1 cellular context compared by ENCODE assay signal in genomic region chr2:129318581-129319421, GRCh38.
TF ChIP-seq lines count a peak whose summit lies in the region.

No MANE protein-coding gene starts in this region.

TF ChIP-seq in K562, 482 proteins besides CTCF, POLR2A, EP300 and RAD21 (continued from another document):
- TF ChIP-seq BRD4 (IDR thresholded peaks at IDR 0.05) (no peak), JUN (IDR thresholded peaks at IDR 0.05; ENCODE audit: borderline replicate concordance, low read depth, low read length) (no peak), JUN (CRISPR knock-in tag; IDR thresholded peaks at IDR 0.05; ENCODE audit: borderline replicate concordance) (no peak), EP400 (IDR thresholded peaks at IDR 0.05) (no peak), ZBTB11 (CRISPR knock-in tag; IDR thresholded peaks at IDR 0.05) (no peak)
- TF ChIP-seq, protein P1, sequence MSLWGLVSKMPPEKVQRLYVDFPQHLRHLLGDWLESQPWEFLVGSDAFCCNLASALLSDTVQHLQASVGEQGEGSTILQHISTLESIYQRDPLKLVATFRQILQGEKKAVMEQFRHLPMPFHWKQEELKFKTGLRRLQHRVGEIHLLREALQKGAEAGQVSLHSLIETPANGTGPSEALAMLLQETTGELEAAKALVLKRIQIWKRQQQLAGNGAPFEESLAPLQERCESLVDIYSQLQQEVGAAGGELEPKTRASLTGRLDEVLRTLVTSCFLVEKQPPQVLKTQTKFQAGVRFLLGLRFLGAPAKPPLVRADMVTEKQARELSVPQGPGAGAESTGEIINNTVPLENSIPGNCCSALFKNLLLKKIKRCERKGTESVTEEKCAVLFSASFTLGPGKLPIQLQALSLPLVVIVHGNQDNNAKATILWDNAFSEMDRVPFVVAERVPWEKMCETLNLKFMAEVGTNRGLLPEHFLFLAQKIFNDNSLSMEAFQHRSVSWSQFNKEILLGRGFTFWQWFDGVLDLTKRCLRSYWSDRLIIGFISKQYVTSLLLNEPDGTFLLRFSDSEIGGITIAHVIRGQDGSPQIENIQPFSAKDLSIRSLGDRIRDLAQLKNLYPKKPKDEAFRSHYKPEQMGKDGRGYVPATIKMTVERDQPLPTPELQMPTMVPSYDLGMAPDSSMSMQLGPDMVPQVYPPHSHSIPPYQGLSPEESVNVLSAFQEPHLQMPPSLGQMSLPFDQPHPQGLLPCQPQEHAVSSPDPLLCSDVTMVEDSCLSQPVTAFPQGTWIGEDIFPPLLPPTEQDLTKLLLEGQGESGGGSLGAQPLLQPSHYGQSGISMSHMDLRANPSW (CRISPR knock-in tag; IDR thresholded peaks at IDR 0.05) = no peak
